In genomic region chr3:8103954-8104353, GRCh38 we compare ENCODE assay signal across 1 cellular context.
TF ChIP-seq lines count a peak whose summit lies in the region.

No MANE protein-coding gene starts in this region.

TF ChIP-seq in GM12878, 131 proteins besides CTCF, POLR2A, EP300 and RAD21 (continued from another document):
- TF ChIP-seq ATF2 (IDR thresholded peaks at IDR 0.05; ENCODE audit: low read length) = no peak
- TF ChIP-seq MYB (IDR thresholded peaks at IDR 0.05; ENCODE audit: borderline replicate concordance, low read depth, low read length) = no peak
- TF ChIP-seq BMI1 (IDR thresholded peaks at IDR 0.05; ENCODE audit: borderline replicate concordance) = no peak
- TF ChIP-seq SPI1 (IDR thresholded peaks at IDR 0.05; ENCODE audit: borderline replicate concordance, insufficient read depth, low read depth, low read length) = peak; percentile 89
- TF ChIP-seq RB1 (IDR thresholded peaks at IDR 0.05; ENCODE audit: borderline replicate concordance) = no peak
- no peak for TF ChIP-seq CUX1 (IDR thresholded peaks at IDR 0.05; ENCODE audit: insufficient replicate concordance, low read depth, low read length)
- TF ChIP-seq SIX5 (IDR thresholded peaks at IDR 0.05; ENCODE audit: low read depth, low read length, severe bottlenecking) = no peak
- no peak for TF ChIP-seq ATF7 (IDR thresholded peaks at IDR 0.05; ENCODE audit: low read depth)
- no peak for TF ChIP-seq IRF5 (IDR thresholded peaks at IDR 0.05; ENCODE audit: borderline replicate concordance)
- TF ChIP-seq SMC3 (IDR thresholded peaks at IDR 0.05; ENCODE audit: borderline replicate concordance, low read length) = no peak
- TF ChIP-seq POLR2AphosphoS2 (IDR thresholded peaks at IDR 0.05; ENCODE audit: low read depth, low read length) = no peak
- no peak for TF ChIP-seq STAT3 (IDR thresholded peaks at IDR 0.05; ENCODE audit: low read depth, low read length)
- no peak for TF ChIP-seq HDAC2 (IDR thresholded peaks at IDR 0.05)
- TF ChIP-seq TCF3 (IDR thresholded peaks at IDR 0.05; ENCODE audit: borderline replicate concordance, insufficient read depth, low read depth, low read length) = 0 out of 2 replicates have a peak, but pooled peaks have one; percentile 20
- no peak for TF ChIP-seq CREM (IDR thresholded peaks at IDR 0.05; ENCODE audit: low read depth)
- TF ChIP-seq CHD4 (IDR thresholded peaks at IDR 0.05) = no peak
- no peak for TF ChIP-seq JUND (IDR thresholded peaks at IDR 0.05; ENCODE audit: low read depth, low read length)
- TF ChIP-seq PML (IDR thresholded peaks at IDR 0.05; ENCODE audit: low read length) = no peak
- no peak for TF ChIP-seq BCL3 (IDR thresholded peaks at IDR 0.05; ENCODE audit: borderline replicate concordance, insufficient read depth, low read depth, low read length, poor library complexity, severe bottlenecking)
- TF ChIP-seq PKNOX1 (IDR thresholded peaks at IDR 0.05) = peak; percentile 27; the same call in 1 of the 2 replicates
- TF ChIP-seq SP1 (IDR thresholded peaks at IDR 0.05; ENCODE audit: low read depth, low read length) = no peak
